In genomic region chr3:100103558-100104441, GRCh38 we compare ENCODE assay signal across 8 cellular contexts. TPM values are rescaled to one million over a fixed set of nuclear protein-coding genes. Genes with fewer than 3 reads are reported as not detected.
A peak's percentile ranks its signal among the peaks of the same experiment; 100 is the strongest.
DNase-seq lines count a peak whose midpoint lies in the region; ATAC-seq, FAIRE-seq and TF ChIP-seq lines count a peak whose summit lies in the region.

No MANE protein-coding gene starts in this region.

- no peak overlapping the region for H4K5ac ChIP-seq in mesendoderm (ENCODE audit: low read length)

- no peak overlapping the region for H3K23ac ChIP-seq in mesendoderm (ENCODE audit: low read length)

- no peak overlapping the region for H3K27ac ChIP-seq in mesendoderm (ENCODE audit: low read depth, low read length)
- H3K27ac ChIP-seq in uterus = no peak overlapping the region

- FAIRE-seq in GM18507 (lab: Jason Lieb, UNC) = peak; percentile 93

- H3K36me3 ChIP-seq in mesendoderm (ENCODE audit: control insufficient read depth, insufficient read depth, low read length) (no peaks in the 10 kb centered on the region), uterus (no peaks in the 10 kb centered on the region)

- DNase-seq in GM18507 (ENCODE audit: extremely low spot score, insufficient read length, low read depth) (peak; percentile 32), astrocyte of the spinal cord (ENCODE audit: low read depth, low spot score) (peak; percentile 83), mesendoderm (no peak), uterus (no peak)
- no peak for DNase-seq in stimulated activated naive B cell treated with anti-CD40 and anti-IgM and Interleukin-4, amounts not matched to agents 10 μg/mL and 1 μg/mL and 100 μg/mL, for 72 hours
- no peak for DNase-seq in central memory CD4-positive, alpha-beta T cell

- H3K9me3 Mint-ChIP-seq in IgD-negative memory B cell = peaks cover 0 to 4% (median 0%) of the 10 kb centered on the region in 3 donors
- H3K9me3 Mint-ChIP-seq in stimulated activated naive B cell treated with anti-CD40 and anti-IgM and Interleukin-4, amounts not matched to agents 10 μg/mL and 1 μg/mL and 100 μg/mL, for 72 hours = peaks cover 2 to 4% of the 10 kb centered on the region in 2 donors

- no peak overlapping the region for H3K56ac ChIP-seq in mesendoderm (ENCODE audit: low read length)

- no peaks in the 10 kb centered on the region for H3K27me3 ChIP-seq in mesendoderm (ENCODE audit: insufficient read depth, low read length, poor library complexity)
- H3K27me3 ChIP-seq in uterus = no peaks in the 10 kb centered on the region

- TF ChIP-seq POLR2A in uterus (IDR thresholded peaks at IDR 0.05) = no peak

- no CpG with 5 or more reads among the region's 4 CpGs for WGBS in mesendoderm (ENCODE audit: extremely low coverage, insufficient coverage, low lambda C conversion rate)

- no peaks in the 10 kb centered on the region for H3K9me3 ChIP-seq in uterus

- in situ Hi-C loops in astrocyte of the spinal cord (cut with HindIII; ENCODE audit: low sequenced_read_pairs) = no loop called here

- peaks cover 6% of the 10 kb centered on the region for H3K36me3 Mint-ChIP-seq in IgD-negative memory B cell
- H3K36me3 Mint-ChIP-seq in stimulated activated naive B cell treated with anti-CD40 and anti-IgM and Interleukin-4, amounts not matched to agents 10 μg/mL and 1 μg/mL and 100 μg/mL, for 72 hours = peaks cover 15 to 16% of the 10 kb centered on the region in 2 donors

- TF ChIP-seq CTCF in astrocyte of the spinal cord (IDR thresholded peaks at IDR 0.05; ENCODE audit: low read depth, low read length) (no peak), uterus (IDR thresholded peaks at IDR 0.05) (no peak)

- H3K4me3 Mint-ChIP-seq in IgD-negative memory B cell = peak overlapping the region in 3 of 4 donors; percentile 5 to 51 (median 19)
- no peak overlapping the region for H3K4me3 Mint-ChIP-seq in stimulated activated naive B cell treated with anti-CD40 and anti-IgM and Interleukin-4, amounts not matched to agents 10 μg/mL and 1 μg/mL and 100 μg/mL, for 72 hours

- intact Hi-C loops in uterus (cut with DNase I; ENCODE audit: low total_unique reads) = no loop called here

- H3K27me3 Mint-ChIP-seq in IgD-negative memory B cell = no peaks in the 10 kb centered on the region
- H3K27me3 Mint-ChIP-seq in stimulated activated naive B cell treated with anti-CD40 and anti-IgM and Interleukin-4, amounts not matched to agents 10 μg/mL and 1 μg/mL and 100 μg/mL, for 72 hours = no peaks in the 10 kb centered on the region

- ATAC-seq in GM21619 (IDR thresholded peaks at IDR 0.05; ENCODE audit: unreplicated experiment) = peak; percentile 82
- ATAC-seq in stimulated activated naive B cell treated with anti-CD40 and anti-IgM and Interleukin-4, amounts not matched to agents 10 μg/mL and 1 μg/mL and 100 μg/mL, for 72 hours (replicated peaks) = peak; percentile 79 to 86

- no peak overlapping the region for H4K8ac ChIP-seq in mesendoderm (ENCODE audit: low read depth, low read length)

- no peak overlapping the region for H2AK5ac ChIP-seq in mesendoderm (ENCODE audit: low read length)

- H3K79me2 ChIP-seq in mesendoderm (ENCODE audit: control insufficient read depth, insufficient read depth, low read length) = no peaks in the 10 kb centered on the region

- H3K4me2 ChIP-seq in mesendoderm (ENCODE audit: low read length) = no peak overlapping the region

- H3K18ac ChIP-seq in mesendoderm (ENCODE audit: low read length) = no peak overlapping the region

- H3K27ac Mint-ChIP-seq in IgD-negative memory B cell = peak overlapping the region in 2 of 3 donors; percentile 12 to 64
- H3K27ac Mint-ChIP-seq in stimulated activated naive B cell treated with anti-CD40 and anti-IgM and Interleukin-4, amounts not matched to agents 10 μg/mL and 1 μg/mL and 100 μg/mL, for 72 hours = peak overlapping the region; percentile 42

- no peaks in the 10 kb centered on the region for H3K79me1 ChIP-seq in mesendoderm (ENCODE audit: low read length)

- no peak overlapping the region for H2BK5ac ChIP-seq in mesendoderm (ENCODE audit: low read length)

- no peak overlapping the region for H2BK15ac ChIP-seq in mesendoderm (replicated peaks; ENCODE audit: low read depth)

- H2BK120ac ChIP-seq in mesendoderm (ENCODE audit: low read depth, low read length) = no peak overlapping the region

- H3K4ac ChIP-seq in mesendoderm (ENCODE audit: low read depth, low read length) = no peak overlapping the region

- no peaks in the 10 kb centered on the region for H3K4me1 ChIP-seq in mesendoderm (ENCODE audit: control insufficient read depth, low read depth, low read length)
- H3K4me1 ChIP-seq in uterus = peaks cover 0 to 6% of the 10 kb centered on the region in 2 donors

- H3K4me1 Mint-ChIP-seq in IgD-negative memory B cell = peaks cover 22 to 38% (median 35%) of the 10 kb centered on the region in 3 donors
- H3K4me1 Mint-ChIP-seq in stimulated activated naive B cell treated with anti-CD40 and anti-IgM and Interleukin-4, amounts not matched to agents 10 μg/mL and 1 μg/mL and 100 μg/mL, for 72 hours = peaks cover 17 to 38% of the 10 kb centered on the region in 2 donors

- no peak overlapping the region for H3K9ac ChIP-seq in mesendoderm (ENCODE audit: low read length)

- H3K4me3 ChIP-seq in astrocyte of the spinal cord (ENCODE audit: low read depth, low read length) (no peak overlapping the region), mesendoderm (ENCODE audit: low read length) (no peak overlapping the region), uterus (no peak overlapping the region)

RNA-seq across cellular contexts. Expression of gene FILIP1L, which starts 10.5 kb away (rescaled TPM):
- polyA plus RNA-seq in IgD-negative memory B cell = 1.1 TPM
- 1.7 TPM for polyA plus RNA-seq in mesendoderm (2013, experiment 1 of 2)
- polyA plus RNA-seq in mesendoderm (2013, experiment 2 of 2) = 1.5 TPM
- 10 to 100 TPM; 48.5 to 99.1 (median 66.3) TPM for total RNA-seq in uterus

Comparison
In these comparisons a context has a peak if more than half of its experiments do, and no peak if none do; other contexts are left out.
1. DNase-seq: peak in GM18507 (single experiment) and astrocyte of the spinal cord (single experiment); none in stimulated activated naive B cell treated with anti-CD40 and anti-IgM and Interleukin-4, amounts not matched to agents 10 μg/mL and 1 μg/mL and 100 μg/mL, for 72 hours (single experiment), mesendoderm (single experiment), uterus (0 of 2) and central memory CD4-positive, alpha-beta T cell (single experiment).
2. H3K4me3 Mint-ChIP-seq: peak in IgD-negative memory B cell (3 of 4); none in stimulated activated naive B cell treated with anti-CD40 and anti-IgM and Interleukin-4, amounts not matched to agents 10 μg/mL and 1 μg/mL and 100 μg/mL, for 72 hours (0 of 2).